ENCODE assay signal across 20 cellular contexts in genomic region chr7:122975341-122975740, GRCh38. TPM values are rescaled to one million over a fixed set of nuclear protein-coding genes. Genes with fewer than 3 reads are reported as not detected.
DNase-seq lines count a peak whose midpoint lies in the region; ATAC-seq and TF ChIP-seq lines count a peak whose summit lies in the region.
"Had no signal": no experiment of that assay in that cellular context is flagged by ENCODE, and none has a peak within 500 bp of the region (broad histone marks: within the 10 kb centered on the region; RNA-seq: fewer than 3 reads in every experiment).

No MANE protein-coding gene starts in this region.

- peaks cover 4% of the 10 kb centered on the region for H3K9me3 Mint-ChIP-seq in stimulated activated memory B cell treated with anti-CD40 and anti-IgM and Interleukin-4, amounts not matched to agents 10 μg/mL and 1 μg/mL and 100 μg/mL, for 72 hours
- H3K9me3 Mint-ChIP-seq: activated naive CD4-positive, alpha-beta T cell treated with anti-CD3 and anti-CD28 coated beads, Interleukin-2, amount 50 U/mL, for 24 hours had no signal

- H3K27ac Mint-ChIP-seq in stimulated activated memory B cell treated with anti-CD40 and anti-IgM and Interleukin-4, amounts not matched to agents 10 μg/mL and 1 μg/mL and 100 μg/mL, for 72 hours: no peak overlapping the region
- H3K27ac Mint-ChIP-seq: activated naive CD4-positive, alpha-beta T cell treated with anti-CD3 and anti-CD28 coated beads, Interleukin-2, amount 50 U/mL, for 24 hours had no signal

- H3K4me3 Mint-ChIP-seq in stimulated activated memory B cell treated with anti-CD40 and anti-IgM and Interleukin-4, amounts not matched to agents 10 μg/mL and 1 μg/mL and 100 μg/mL, for 72 hours: no peak overlapping the region
- H3K4me3 Mint-ChIP-seq: activated naive CD4-positive, alpha-beta T cell treated with anti-CD3 and anti-CD28 coated beads, Interleukin-2, amount 50 U/mL, for 24 hours had no signal

- ATAC-seq in GM18517 (IDR thresholded peaks at IDR 0.05; ENCODE audit: unreplicated experiment): peak; percentile 66
- no peak for ATAC-seq in stimulated activated memory B cell treated with anti-CD40 and anti-IgM and Interleukin-4, amounts not matched to agents 10 μg/mL and 1 μg/mL and 100 μg/mL, for 72 hours
- ATAC-seq: left lobe of liver had no signal

- peak; percentile 5 for DNase-seq in HK-2 (ENCODE audit: unreplicated experiment)
- DNase-seq in RKO (ENCODE audit: low spot score): peak; percentile 77
- peak; percentile 2 for DNase-seq in fibroblast of the aortic adventitia (ENCODE audit: low read depth)
- DNase-seq in inferior parietal cortex (ENCODE audit: extremely low spot score): no peak
- DNase-seq in NAMALWA (ENCODE audit: low spot score): no peak
- no peak for DNase-seq in NCI-H526 (lab: John Stamatoyannopoulos, UW)
- DNase-seq: activated T-cell treated with anti-CD3 and anti-CD28 coated beads for 4 hours; COR-L47; GDM1; sigmoid colon; stimulated activated CD4-positive, alpha-beta T cell treated with anti-CD3 and anti-CD28 coated beads, Interleukin-2, amount 100 ng/mL, for 24 hours had no signal

- no peaks in the 10 kb centered on the region for H3K4me1 Mint-ChIP-seq in stimulated activated memory B cell treated with anti-CD40 and anti-IgM and Interleukin-4, amounts not matched to agents 10 μg/mL and 1 μg/mL and 100 μg/mL, for 72 hours
- H3K4me1 Mint-ChIP-seq: activated naive CD4-positive, alpha-beta T cell treated with anti-CD3 and anti-CD28 coated beads, Interleukin-2, amount 50 U/mL, for 24 hours had no signal

- H3K27me3 Mint-ChIP-seq in stimulated activated memory B cell treated with anti-CD40 and anti-IgM and Interleukin-4, amounts not matched to agents 10 μg/mL and 1 μg/mL and 100 μg/mL, for 72 hours: no peaks in the 10 kb centered on the region
- H3K27me3 Mint-ChIP-seq: activated naive CD4-positive, alpha-beta T cell treated with anti-CD3 and anti-CD28 coated beads, Interleukin-2, amount 50 U/mL, for 24 hours had no signal

- H3K4me3 ChIP-seq in fibroblast of the aortic adventitia (ENCODE audit: low read depth, low read length): no peak overlapping the region
- H3K4me3 ChIP-seq: cardiac muscle cell, sigmoid colon had no signal

- TF ChIP-seq CTCF in fibroblast of the aortic adventitia (IDR thresholded peaks at IDR 0.05; ENCODE audit: insufficient read depth, low read length): no peak

- no peaks in the 10 kb centered on the region for H3K36me3 Mint-ChIP-seq in stimulated activated memory B cell treated with anti-CD40 and anti-IgM and Interleukin-4, amounts not matched to agents 10 μg/mL and 1 μg/mL and 100 μg/mL, for 72 hours
- H3K36me3 Mint-ChIP-seq: activated naive CD4-positive, alpha-beta T cell treated with anti-CD3 and anti-CD28 coated beads, Interleukin-2, amount 50 U/mL, for 24 hours had no signal

RNA-seq across cellular contexts. Expression of gene TAS2R16, which starts 20.2 kb away (rescaled TPM):
- not detected in 2 replicates for total RNA-seq in fibroblast of the aortic adventitia (ENCODE audit: low replicate concordance)
- total RNA-seq: cardiac muscle cell, left lobe of liver, NCI-H460, OCI-LY7, omental fat pad, sigmoid colon, subcutaneous adipose tissue had no signal

Comparison
In these comparisons a context has a peak if more than half of its experiments do, and no peak if none do; other contexts are left out.
1. DNase-seq: peak in HK-2 (single experiment), RKO (single experiment) and fibroblast of the aortic adventitia (single experiment); none in inferior parietal cortex (single experiment), NAMALWA (single experiment) and NCI-H526 (0 of 2).